Comparison of ENCODE assay signal across 10 cellular contexts in the genomic region with DNA sequence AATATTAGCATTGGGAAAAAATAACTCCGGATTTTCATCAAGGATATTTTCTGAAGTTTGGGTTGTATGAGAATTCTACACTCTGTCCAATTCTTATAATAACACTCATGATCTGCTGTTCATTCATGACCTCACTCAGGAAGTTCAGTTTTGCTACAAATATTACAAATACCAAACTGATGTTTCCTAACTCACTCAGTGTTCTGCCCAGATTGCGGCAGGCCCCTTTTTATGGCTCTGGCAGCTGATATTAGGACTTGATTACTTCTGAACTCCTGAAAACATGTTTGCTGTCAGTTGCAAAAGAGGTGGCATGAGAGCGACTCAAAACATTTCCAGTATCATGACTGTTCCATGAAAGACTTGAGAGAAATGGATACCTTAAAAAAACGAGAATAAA.
DNase-seq lines count a peak whose midpoint lies in the region; ATAC-seq, FAIRE-seq and TF ChIP-seq lines count a peak whose summit lies in the region.
"Had no signal": no experiment of that assay in that cellular context is flagged by ENCODE, and none has a peak within 500 bp of the region (broad histone marks: within the 10 kb centered on the region; RNA-seq: fewer than 3 reads in every experiment).

No MANE protein-coding gene starts in this region.

- CTCF ChIA-PET in activated CD8-positive, alpha-beta memory T cell treated with anti-CD3 and anti-CD28 coated beads, Interleukin-2, amount 10 ng/mL, durations not matched to agents 7 days and 5 days (lab: Charles Lee): no interaction called here

- no peaks in the 10 kb centered on the region for H3K9me3 ChIP-seq in keratinocyte (ENCODE audit: control insufficient read depth, low read depth, low read length)

- H3K36me3 ChIP-seq in brain microvascular endothelial cell (replicated peaks): no peaks in the 10 kb centered on the region
- no peaks in the 10 kb centered on the region for H3K36me3 ChIP-seq in keratinocyte (ENCODE audit: control insufficient read depth in 2 of 2, extremely low read depth in 1 of 2, insufficient read depth in 2 of 2, low read length in 2 of 2)

- peak; percentile 15 for FAIRE-seq in H54 (lab: Jason Lieb, UNC)
- peak; percentile 51 for FAIRE-seq in keratinocyte (lab: Jason Lieb, UNC)

- H3K27ac ChIP-seq in brain microvascular endothelial cell (peak overlapping the region; percentile 94), keratinocyte (ENCODE audit: control insufficient read depth, insufficient read depth, low read length) (no peak overlapping the region)

- H3K79me2 ChIP-seq in keratinocyte (ENCODE audit: control insufficient read depth, insufficient read depth, low read length): no peaks in the 10 kb centered on the region

- no peaks in the 10 kb centered on the region for H3K27me3 Mint-ChIP-seq in activated CD8-positive, alpha-beta memory T cell treated with anti-CD3 and anti-CD28 coated beads, Interleukin-2, amount 10 ng/mL, durations not matched to agents 7 days and 5 days
- H3K27me3 Mint-ChIP-seq: T-helper 17 cell had no signal

- H3K4me1 Mint-ChIP-seq in activated CD8-positive, alpha-beta memory T cell treated with anti-CD3 and anti-CD28 coated beads, Interleukin-2, amount 10 ng/mL, durations not matched to agents 7 days and 5 days: peaks cover 6% of the 10 kb centered on the region

- no peak overlapping the region for H3K4me3 Mint-ChIP-seq in activated CD8-positive, alpha-beta memory T cell treated with anti-CD3 and anti-CD28 coated beads, Interleukin-2, amount 10 ng/mL, durations not matched to agents 7 days and 5 days
- H3K4me3 Mint-ChIP-seq: T-helper 17 cell had no signal

- no peak overlapping the region for H3K4me2 ChIP-seq in keratinocyte (ENCODE audit: control insufficient read depth, extremely low read depth, insufficient read depth, low read depth, low read length)

- H3K27me3 ChIP-seq in brain microvascular endothelial cell (replicated peaks): no peaks in the 10 kb centered on the region
- H3K27me3 ChIP-seq in keratinocyte (ENCODE audit: control insufficient read depth, extremely low read depth, insufficient read depth, low read length): no peaks in the 10 kb centered on the region

- no peak overlapping the region for H2AFZ ChIP-seq in keratinocyte (ENCODE audit: control insufficient read depth, low read length)

- H3K4me1 ChIP-seq in keratinocyte (ENCODE audit: control insufficient read depth, extremely low read depth, insufficient read depth, low read length): peaks cover 4% of the 10 kb centered on the region

- no peak overlapping the region for H3K4me3 ChIP-seq in brain microvascular endothelial cell (ENCODE audit: low read depth, low read length)
- H3K4me3 ChIP-seq in keratinocyte (ENCODE audit: control insufficient read depth in 2 of 3, extremely low read depth in 1 of 3, insufficient read depth in 2 of 3, low read depth in 1 of 3, low read length in 3 of 3): no peak overlapping the region

- no peak overlapping the region for H3K9ac ChIP-seq in keratinocyte (ENCODE audit: control insufficient read depth, extremely low read depth, insufficient read depth, low read length)

- H3K36me3 Mint-ChIP-seq in activated CD8-positive, alpha-beta memory T cell treated with anti-CD3 and anti-CD28 coated beads, Interleukin-2, amount 10 ng/mL, durations not matched to agents 7 days and 5 days: no peaks in the 10 kb centered on the region

- no peak for DNase-seq in H54 (ENCODE audit: insufficient read length, low spot score)
- DNase-seq in brain microvascular endothelial cell: peak; percentile 88
- DNase-seq in keratinocyte (ENCODE audit: low read depth, low spot score): no peak
- peak; percentile 41 for DNase-seq in smooth muscle cell of the brain vasculature (ENCODE audit: low read depth, low spot score)
- DNase-seq in NCI-H2196 (lab: John Stamatoyannopoulos, UW; ENCODE audit: unreplicated experiment): no peak
- DNase-seq in superior temporal gyrus (ENCODE audit: extremely low spot score): no peak
- DNase-seq in activated CD8-positive, alpha-beta memory T cell treated with anti-CD3 and anti-CD28 coated beads, Interleukin-2, amount 10 ng/mL, durations not matched to agents 7 days and 5 days: no peak
- DNase-seq: activated naive CD4-positive, alpha-beta T cell; T-helper 17 cell had no signal

- dilution Hi-C loops in keratinocyte (cut with MboI; ENCODE audit: extremely low pct_ligation_motif_present, low sequenced_read_pairs): no loop called here

- ATAC-seq in HG03442 (IDR thresholded peaks at IDR 0.05; ENCODE audit: unreplicated experiment): no peak
- no peak for ATAC-seq in activated CD8-positive, alpha-beta memory T cell treated with anti-CD3 and anti-CD28 coated beads, Interleukin-2, amount 10 ng/mL, durations not matched to agents 7 days and 5 days
- ATAC-seq: T-helper 17 cell had no signal

- no peak for TF ChIP-seq POLR2A in H54 (IDR thresholded peaks at IDR 0.05; ENCODE audit: low read depth, low read length)

- TF ChIP-seq CTCF in brain microvascular endothelial cell (IDR thresholded peaks at IDR 0.05; ENCODE audit: low read depth, low read length, missing control alignments): no peak
- no peak for TF ChIP-seq CTCF in keratinocyte (optimal IDR thresholded peaks at IDR 0.05 in 1 of 3, IDR thresholded peaks at IDR 0.05 in 1 of 3, conservative IDR thresholded peaks at IDR 0.05 in 1 of 3; ENCODE audit: extremely low read depth in 1 of 3, insufficient read depth in 2 of 3, low read length in 3 of 3)

- no peak overlapping the region for H3K27ac Mint-ChIP-seq in activated CD8-positive, alpha-beta memory T cell treated with anti-CD3 and anti-CD28 coated beads, Interleukin-2, amount 10 ng/mL, durations not matched to agents 7 days and 5 days
- H3K27ac Mint-ChIP-seq: T-helper 17 cell had no signal

- no peaks in the 10 kb centered on the region for H3K9me1 ChIP-seq in keratinocyte (ENCODE audit: control insufficient read depth, extremely low read depth, insufficient read depth, low read length)

- no peaks in the 10 kb centered on the region for H3K9me3 Mint-ChIP-seq in activated CD8-positive, alpha-beta memory T cell treated with anti-CD3 and anti-CD28 coated beads, Interleukin-2, amount 10 ng/mL, durations not matched to agents 7 days and 5 days (ENCODE audit: low read depth)

- H4K20me1 ChIP-seq in keratinocyte (ENCODE audit: control insufficient read depth, extremely low read depth, insufficient read depth, low read length): no peaks in the 10 kb centered on the region

- in situ Hi-C loops in brain microvascular endothelial cell (cut with HindIII; ENCODE audit: low pct_ligation_motif_present, low sequenced_read_pairs): no loop called here

Comparison
In these comparisons a context has a peak if more than half of its experiments do, and no peak if none do; other contexts are left out.
1. DNase-seq: peak in brain microvascular endothelial cell (single experiment) and smooth muscle cell of the brain vasculature (single experiment); none in H54 (single experiment), keratinocyte (single experiment), NCI-H2196 (single experiment), superior temporal gyrus (single experiment) and activated CD8-positive, alpha-beta memory T cell treated with anti-CD3 and anti-CD28 coated beads, Interleukin-2, amount 10 ng/mL, durations not matched to agents 7 days and 5 days (single experiment).